Comparison of ENCODE assay signal across 22 cellular contexts in genomic region chr5:76283670-76284069, GRCh38.
DNase-seq lines count a peak whose midpoint lies in the region; ATAC-seq and TF ChIP-seq lines count a peak whose summit lies in the region.
"Had no signal": no experiment of that assay in that cellular context is flagged by ENCODE, and none has a peak within 500 bp of the region (broad histone marks: within the 10 kb centered on the region; RNA-seq: fewer than 3 reads in every experiment).

No MANE protein-coding gene starts in this region.

- H3K4me1 ChIP-seq in foreskin keratinocyte: peaks cover 11% of the 10 kb centered on the region
- H3K4me1 ChIP-seq: Peyer's patch had no signal

- POLR2A ChIA-PET in RWPE1 (lab: Yijun Ruan, JAX; ENCODE audit: low non-redundant PET): no interaction called here

- peak; percentile 87 for DNase-seq in HPDE6-E6E7 (ENCODE audit: extremely low spot score)
- DNase-seq in RWPE1 (ENCODE audit: low spot score): peak; percentile 86
- peak; percentile 84 to 92 for DNase-seq in foreskin keratinocyte
- DNase-seq in renal cortical epithelial cell (ENCODE audit: low read depth): peak; percentile 18
- no peak for DNase-seq in activated naive CD4-positive, alpha-beta T cell treated with anti-CD3 and anti-CD28 coated beads, Interleukin-2, amount 50 U/mL, for 16 hours
- no peak for DNase-seq in sciatic nerve (ENCODE audit: low spot score)
- DNase-seq: ACHN, COR-L47, DMS 273 treated with DMSO at 0.1 percent for 48 hours, DND-41, H7, HFFc6, KBM-7, NCI-H1417, NCI-H187 treated with DMSO at 0.1 percent for 48 hours, NCI-H345, NCI-H526, Peyer's patch, Right ventricle myocardium superior had no signal

- H3K27ac ChIP-seq in RWPE1: no peak overlapping the region
- H3K27ac ChIP-seq in foreskin keratinocyte: no peak overlapping the region
- H3K27ac ChIP-seq: C4-2B, Peyer's patch had no signal

- CTCF ChIA-PET in RWPE1 (lab: Yijun Ruan, JAX): interaction anchor here (0.6 kb wide), 1 partner anchor 297 kb away, joined by 3 read pairs; no protein-coding TSS in a partner anchor

- ATAC-seq in foreskin keratinocyte: peak; percentile 100
- ATAC-seq in HG02938 (IDR thresholded peaks at IDR 0.05; ENCODE audit: unreplicated experiment): no peak
- no peak for ATAC-seq in sciatic nerve
- ATAC-seq: HepG2 had no signal

- no peaks in the 10 kb centered on the region for H3K27me3 ChIP-seq in foreskin keratinocyte
- H3K27me3 ChIP-seq: Peyer's patch had no signal

- TF ChIP-seq CTCF in RWPE1 (conservative IDR thresholded peaks at IDR 0.05; ENCODE audit: low read depth) (no peak), foreskin keratinocyte (conservative IDR thresholded peaks at IDR 0.05) (no peak)

- intact Hi-C loops in sciatic nerve (cut with DNase I): no loop called here

Comparison
In these comparisons a context has a peak if more than half of its experiments do, and no peak if none do; other contexts are left out.
1. DNase-seq: peak in HPDE6-E6E7 (single experiment), RWPE1 (single experiment), foreskin keratinocyte (2 of 2) and renal cortical epithelial cell (single experiment); none in activated naive CD4-positive, alpha-beta T cell treated with anti-CD3 and anti-CD28 coated beads, Interleukin-2, amount 50 U/mL, for 16 hours (single experiment) and sciatic nerve (single experiment).